17 cellular contexts compared by ENCODE assay signal in the genomic region with DNA sequence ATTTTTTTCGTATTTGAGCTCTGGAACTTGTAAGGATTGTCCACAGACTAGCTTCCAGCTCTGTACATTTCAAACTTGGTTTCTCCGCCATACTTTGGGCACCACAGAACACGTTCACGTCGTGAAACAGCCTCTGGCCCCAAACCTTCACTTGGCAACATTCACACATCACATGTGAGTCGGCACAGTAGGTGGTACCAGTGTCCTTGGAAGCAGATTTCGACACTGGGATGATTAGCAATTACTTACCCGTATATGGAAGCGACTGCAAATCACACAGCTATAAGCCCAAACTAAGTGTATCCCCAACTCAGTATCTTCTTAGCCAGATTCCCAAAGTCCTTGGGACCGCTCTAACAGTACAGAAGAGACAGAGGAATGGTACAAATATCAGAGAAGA.
"Had no signal": no experiment of that assay in that cellular context is flagged by ENCODE, and none has a peak within 500 bp of the region (broad histone marks: within the 10 kb centered on the region; RNA-seq: fewer than 3 reads in every experiment).

No MANE protein-coding gene starts in this region.

- H3K27me3 ChIP-seq: gastroesophageal sphincter, sigmoid colon had no signal

- DNase-seq: activated B cell treated with CpG ODN at 0.5 μM for 24 hours; activated CD4-positive, alpha-beta T cell treated with anti-CD3 and anti-CD28 coated beads for 4 hours; activated CD8-positive, alpha-beta T cell treated with anti-CD3 and anti-CD28 coated beads for 36 hours; activated effector memory CD4-positive, alpha-beta T cell treated with Interleukin-2 at 50 U/mL for 16 hours; activated naive CD4-positive, alpha-beta T cell treated with anti-CD3 and anti-CD28 coated beads, Interleukin-2, amount 50 U/mL, for 16 hours; activated T-cell treated with anti-CD3 and anti-CD28 coated beads, Interleukin-2, amount 50 U/mL, for 4 hours; aorta; heart left ventricle; natural killer cell; sigmoid colon; stimulated activated CD4-positive, alpha-beta T cell treated with anti-CD3 and anti-CD28 coated beads, Interleukin-4, amount 100 ng/mL, for 24 hours; T-cell had no signal

- ATAC-seq: activated CD8-positive, alpha-beta T cell treated with anti-CD3 and anti-CD28 coated beads for 36 hours; activated T-cell treated with anti-CD3 and anti-CD28 coated beads, Interleukin-2, amount 50 U/mL, for 4 hours; gastroesophageal sphincter; heart left ventricle; natural killer cell; stimulated activated memory B cell treated with anti-CD40 and anti-IgM and Interleukin-4, amounts not matched to agents 10 μg/mL and 1 μg/mL and 100 μg/mL, for 72 hours; T-cell had no signal

- H3K36me3 ChIP-seq: gastroesophageal sphincter, heart left ventricle, sigmoid colon had no signal

- FAIRE-seq: endometrium had no signal

- H3K79me2 ChIP-seq: parathyroid adenoma had no signal

- H3K9ac ChIP-seq: parathyroid adenoma had no signal

- H2AFZ ChIP-seq: parathyroid adenoma had no signal

- H3K4me3 ChIP-seq: coronary artery, gastroesophageal sphincter, heart left ventricle, sigmoid colon had no signal

- H3K4me1 ChIP-seq: heart left ventricle, parathyroid adenoma, sigmoid colon had no signal

- H3K27ac ChIP-seq: coronary artery, gastroesophageal sphincter, heart left ventricle, parathyroid adenoma, sigmoid colon had no signal
